In genomic region chr5:60826653-60827052, GRCh38 we compare ENCODE assay signal across 14 cellular contexts. TPM values are rescaled to one million over a fixed set of nuclear protein-coding genes. Genes with fewer than 3 reads are reported as not detected.
A peak's percentile ranks its signal among the peaks of the same experiment; 100 is the strongest.
DNase-seq lines count a peak whose midpoint lies in the region; ATAC-seq and TF ChIP-seq lines count a peak whose summit lies in the region.
"Had no signal": no experiment of that assay in that cellular context is flagged by ENCODE, and none has a peak within 500 bp of the region (broad histone marks: within the 10 kb centered on the region; RNA-seq: fewer than 3 reads in every experiment).

No MANE protein-coding gene starts in this region.

- H3K4me3 ChIP-seq in Karpas-422 (ENCODE audit: low read length), result no peak overlapping the region
- H3K4me3 ChIP-seq: body of pancreas had no signal

- H3K9me3 ChIP-seq in Karpas-422 (ENCODE audit: low read length), result no peaks in the 10 kb centered on the region
- H3K9me3 ChIP-seq: body of pancreas had no signal

- peaks cover 9% of the 10 kb centered on the region for H3K4me1 ChIP-seq in Karpas-422 (ENCODE audit: low read length)

- no peaks in the 10 kb centered on the region for H3K27me3 Mint-ChIP-seq in T-helper 1 cell treated with Interleukin-12 subunit alpha and Interleukin-12 subunit beta and Interleukin-4 antibody, amounts not matched to agents 30 μg/mL and 1 μg/mL, for 36 hours (ENCODE audit: low read depth)
- no peaks in the 10 kb centered on the region for H3K27me3 Mint-ChIP-seq in stimulated activated naive B cell treated with anti-CD40 and anti-IgM and Interleukin-4, amounts not matched to agents 10 μg/mL and 1 μg/mL and 100 μg/mL, for 72 hours
- H3K27me3 Mint-ChIP-seq in nephron progenitor cell (ENCODE audit: low read depth, poor library complexity), result no peaks in the 10 kb centered on the region

- no peaks in the 10 kb centered on the region for H3K79me2 ChIP-seq in Karpas-422 (ENCODE audit: low read length)

- no peaks in the 10 kb centered on the region for H3K36me3 ChIP-seq in Karpas-422 (ENCODE audit: insufficient read depth, low read length)

- no peak overlapping the region for H3K4me2 ChIP-seq in Karpas-422 (ENCODE audit: low read depth, low read length, poor library complexity, severe bottlenecking)

- no peaks in the 10 kb centered on the region for H4K20me1 ChIP-seq in Karpas-422 (ENCODE audit: insufficient read depth, low read depth, low read length)

- no peak overlapping the region for H3K9ac ChIP-seq in Karpas-422 (ENCODE audit: low read length)

- no peak for TF ChIP-seq CTCF in nephron progenitor cell (IDR thresholded peaks at IDR 0.05)

- no peaks in the 10 kb centered on the region for H3K36me3 Mint-ChIP-seq in T-helper 1 cell treated with Interleukin-12 subunit alpha and Interleukin-12 subunit beta and Interleukin-4 antibody, amounts not matched to agents 30 μg/mL and 1 μg/mL, for 36 hours (ENCODE audit: low read depth)
- H3K36me3 Mint-ChIP-seq in stimulated activated naive B cell treated with anti-CD40 and anti-IgM and Interleukin-4, amounts not matched to agents 10 μg/mL and 1 μg/mL and 100 μg/mL, for 72 hours, result no peaks in the 10 kb centered on the region
- H3K36me3 Mint-ChIP-seq in nephron progenitor cell (ENCODE audit: low read depth), result no peaks in the 10 kb centered on the region
- H3K36me3 Mint-ChIP-seq: WTC11 had no signal

- H3K9me2 ChIP-seq in Karpas-422 (replicated peaks; ENCODE audit: insufficient read depth, low read length), result no peaks in the 10 kb centered on the region

- H3K27ac Mint-ChIP-seq in T-helper 1 cell treated with Interleukin-12 subunit alpha and Interleukin-12 subunit beta and Interleukin-4 antibody, amounts not matched to agents 30 μg/mL and 1 μg/mL, for 36 hours, result peak overlapping the region; percentile 47
- peak overlapping the region; percentile 25 for H3K27ac Mint-ChIP-seq in stimulated activated naive B cell treated with anti-CD40 and anti-IgM and Interleukin-4, amounts not matched to agents 10 μg/mL and 1 μg/mL and 100 μg/mL, for 72 hours
- no peak overlapping the region for H3K27ac Mint-ChIP-seq in nephron progenitor cell
- H3K27ac Mint-ChIP-seq: WTC11 had no signal

- no peak overlapping the region for H3K4me3 Mint-ChIP-seq in T-helper 1 cell treated with Interleukin-12 subunit alpha and Interleukin-12 subunit beta and Interleukin-4 antibody, amounts not matched to agents 30 μg/mL and 1 μg/mL, for 36 hours
- peak overlapping the region in 1 of 2 donors; percentile 14 for H3K4me3 Mint-ChIP-seq in stimulated activated naive B cell treated with anti-CD40 and anti-IgM and Interleukin-4, amounts not matched to agents 10 μg/mL and 1 μg/mL and 100 μg/mL, for 72 hours
- no peak overlapping the region for H3K4me3 Mint-ChIP-seq in nephron progenitor cell
- H3K4me3 Mint-ChIP-seq: WTC11 had no signal

- DNase-seq in T-helper 1 cell, result no peak
- no peak for DNase-seq in stimulated activated naive B cell treated with anti-CD40 and anti-IgM and Interleukin-4, amounts not matched to agents 10 μg/mL and 1 μg/mL and 100 μg/mL, for 72 hours
- DNase-seq in nephron progenitor cell, result no peak
- no peak for DNase-seq in Karpas-422
- DNase-seq in nucleus accumbens (lab: John Stamatoyannopoulos, UW), result no peak
- DNase-seq: activated T-cell treated with anti-CD3 and anti-CD28 coated beads, Interleukin-2, amount 50 U/mL, for 48 hours; body of pancreas; trophoblast cell had no signal

- no peak overlapping the region for H2AFZ ChIP-seq in Karpas-422 (ENCODE audit: low read length)

- no peaks in the 10 kb centered on the region for H3K9me3 Mint-ChIP-seq in T-helper 1 cell treated with Interleukin-12 subunit alpha and Interleukin-12 subunit beta and Interleukin-4 antibody, amounts not matched to agents 30 μg/mL and 1 μg/mL, for 36 hours
- H3K9me3 Mint-ChIP-seq in stimulated activated naive B cell treated with anti-CD40 and anti-IgM and Interleukin-4, amounts not matched to agents 10 μg/mL and 1 μg/mL and 100 μg/mL, for 72 hours, result no peaks in the 10 kb centered on the region
- H3K9me3 Mint-ChIP-seq in nephron progenitor cell, result no peaks in the 10 kb centered on the region
- H3K9me3 Mint-ChIP-seq: WTC11 had no signal

- peaks cover 26% of the 10 kb centered on the region for H3K4me1 Mint-ChIP-seq in T-helper 1 cell treated with Interleukin-12 subunit alpha and Interleukin-12 subunit beta and Interleukin-4 antibody, amounts not matched to agents 30 μg/mL and 1 μg/mL, for 36 hours (ENCODE audit: low read depth)
- peaks cover 10 to 13% of the 10 kb centered on the region in 2 donors for H3K4me1 Mint-ChIP-seq in stimulated activated naive B cell treated with anti-CD40 and anti-IgM and Interleukin-4, amounts not matched to agents 10 μg/mL and 1 μg/mL and 100 μg/mL, for 72 hours
- no peaks in the 10 kb centered on the region for H3K4me1 Mint-ChIP-seq in nephron progenitor cell
- H3K4me1 Mint-ChIP-seq: WTC11 had no signal

- H3K27ac ChIP-seq in Karpas-422 (ENCODE audit: low read length), result no peak overlapping the region
- H3K27ac ChIP-seq: 22Rv1, body of pancreas, epithelial cell of prostate had no signal

- H3K27me3 ChIP-seq in Karpas-422 (ENCODE audit: low read length), result no peaks in the 10 kb centered on the region
- H3K27me3 ChIP-seq: body of pancreas had no signal

- ATAC-seq in GM21786 (IDR thresholded peaks at IDR 0.05; ENCODE audit: unreplicated experiment), result peak; percentile 75
- ATAC-seq in HG03135 (IDR thresholded peaks at IDR 0.05; ENCODE audit: unreplicated experiment), result peak; percentile 83
- peak; percentile 90 to 91 for ATAC-seq in stimulated activated naive B cell treated with anti-CD40 and anti-IgM and Interleukin-4, amounts not matched to agents 10 μg/mL and 1 μg/mL and 100 μg/mL, for 72 hours (replicated peaks)
- ATAC-seq: body of pancreas, WTC11 had no signal

RNA-seq across cellular contexts. Expression of gene ELOVL7, which starts 17.4 kb away (rescaled TPM):
- 0.11 TPM in 1 of 2 replicates, not detected in the other for total RNA-seq in Karpas-422 (2014; rRNA removed; shearing (Covaris generic); ENCODE audit: low replicate concordance)
